In the genomic region with DNA sequence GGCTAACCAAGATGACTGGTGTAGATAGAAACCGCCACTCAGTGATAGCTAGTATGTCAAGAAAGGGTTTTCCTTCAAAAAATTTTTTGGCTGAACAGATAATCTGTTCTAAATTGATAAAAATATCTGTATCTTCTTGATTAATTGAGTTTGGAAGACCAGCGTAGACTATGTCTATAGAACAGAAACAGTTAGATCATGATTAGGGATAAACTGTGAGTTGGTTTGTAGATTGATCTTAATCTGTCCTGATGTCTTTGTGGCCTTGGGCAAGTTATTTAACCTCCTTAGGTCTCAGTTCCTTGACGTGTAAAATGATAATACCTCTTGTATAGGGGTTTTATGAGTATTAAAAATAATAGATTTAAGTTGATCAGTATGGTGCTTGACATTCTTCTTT, we compare ENCODE assay signal across 16 cellular contexts. TPM values are rescaled to one million over a fixed set of nuclear protein-coding genes. Genes with fewer than 3 reads are reported as not detected.
DNase-seq lines count a peak whose midpoint lies in the region; ATAC-seq, FAIRE-seq and TF ChIP-seq lines count a peak whose summit lies in the region.
"Had no signal": no experiment of that assay in that cellular context is flagged by ENCODE, and none has a peak within 500 bp of the region (broad histone marks: within the 10 kb centered on the region; RNA-seq: fewer than 3 reads in every experiment).

No MANE protein-coding gene starts in this region.

- H3K36me3 ChIP-seq in astrocyte (ENCODE audit: insufficient read depth, low read length) (peaks cover 70% of the 10 kb centered on the region), neutrophil (peaks cover 73% of the 10 kb centered on the region)

- H3K4me3 Mint-ChIP-seq in Calu3 (ENCODE audit: low read depth, unreplicated experiment) (peak overlapping the region; percentile 75), astrocyte (ENCODE audit: unreplicated experiment) (no peak overlapping the region)
- H3K4me3 Mint-ChIP-seq: B cell, neural progenitor cell had no signal

- DNase-seq in Calu3: no peak
- DNase-seq in astrocyte (ENCODE audit: low read depth): no peak
- DNase-seq in KG1 (lab: John Stamatoyannopoulos, UW): no peak
- DNase-seq in NCI-H2196 (lab: John Stamatoyannopoulos, UW; ENCODE audit: unreplicated experiment): no peak
- DNase-seq: hypothalamus, NCI-H187 treated with DMSO at 0.1 percent for 48 hours, NCI-H510A treated with DMSO at 0.1 percent for 48 hours, Peyer's patch, testis had no signal

- H3K9me3 ChIP-seq in astrocyte (ENCODE audit: insufficient read depth, low read depth, low read length) (no peaks in the 10 kb centered on the region), neutrophil (no peaks in the 10 kb centered on the region)
- H3K9me3 ChIP-seq: Peyer's patch, testis had no signal

- H2AFZ ChIP-seq in astrocyte (ENCODE audit: low read depth, low read length): no peak overlapping the region
- H2AFZ ChIP-seq: neural progenitor cell had no signal

- H3K27ac ChIP-seq in 22Rv1 (peak overlapping the region; percentile 97), astrocyte (ENCODE audit: low read depth, low read length) (no peak overlapping the region), neutrophil (peak overlapping the region; percentile 24)
- H3K27ac ChIP-seq: neural progenitor cell, testis had no signal

- BruUV-seq in Calu3 (replicated peaks; lab: Mats Ljungman, UMichigan): no TSS peak

- CTCF ChIA-PET in Calu3 (lab: Charles Lee): no interaction called here

- H3K4me1 ChIP-seq in astrocyte (ENCODE audit: insufficient read depth, low read length) (peaks cover 14% of the 10 kb centered on the region), neutrophil (ENCODE audit: control insufficient read depth in 1 of 2, insufficient read depth in 1 of 2, low read depth in 1 of 2, low read length in 1 of 2) (peaks cover 34 to 38% of the 10 kb centered on the region in 2 experiments)
- H3K4me1 ChIP-seq: testis had no signal

- H3K27ac Mint-ChIP-seq in Calu3 (ENCODE audit: unreplicated experiment): peak overlapping the region; percentile 92
- no peak overlapping the region for H3K27ac Mint-ChIP-seq in astrocyte (ENCODE audit: unreplicated experiment)
- H3K27ac Mint-ChIP-seq: neural progenitor cell had no signal

- no peak overlapping the region for H3K4me3 ChIP-seq in astrocyte (ENCODE audit: insufficient read depth, low read depth, low read length)
- H3K4me3 ChIP-seq in neutrophil (ENCODE audit: low read depth in 1 of 2, low read length in 1 of 2): no peak overlapping the region
- H3K4me3 ChIP-seq: neural progenitor cell, testis had no signal

- intact Hi-C loops in Calu3 (cut with micrococcal nuclease; ENCODE audit: unreplicated experiment): no loop called here

- H3K9ac ChIP-seq in astrocyte (ENCODE audit: low read length): no peak overlapping the region
- H3K9ac ChIP-seq: neural progenitor cell had no signal

- ATAC-seq in HG03378 (IDR thresholded peaks at IDR 0.05; ENCODE audit: unreplicated experiment) (no peak), GM18519 (IDR thresholded peaks at IDR 0.05; ENCODE audit: low FRiP score, unreplicated experiment) (no peak)
- ATAC-seq: sciatic nerve had no signal

- H3K4me1 Mint-ChIP-seq in Calu3 (ENCODE audit: low read depth, unreplicated experiment) (peaks cover 45% of the 10 kb centered on the region), astrocyte (ENCODE audit: low read depth, unreplicated experiment) (peaks cover 27% of the 10 kb centered on the region)

- no peak for FAIRE-seq in astrocyte (lab: Jason Lieb, UNC)

- peak overlapping the region; percentile 41 for H3K4me2 ChIP-seq in astrocyte (ENCODE audit: low read length)
- H3K4me2 ChIP-seq: neural progenitor cell had no signal

- H3K27me3 ChIP-seq in astrocyte (ENCODE audit: insufficient read depth, low read length) (no peaks in the 10 kb centered on the region), neutrophil (no peaks in the 10 kb centered on the region)
- H3K27me3 ChIP-seq: neural progenitor cell, Peyer's patch, testis had no signal

- H3K27me3 Mint-ChIP-seq in Calu3 (ENCODE audit: unreplicated experiment) (no peaks in the 10 kb centered on the region), astrocyte (ENCODE audit: low read depth, unreplicated experiment) (no peaks in the 10 kb centered on the region)
- H3K27me3 Mint-ChIP-seq: B cell had no signal

- peaks cover 100% of the 10 kb centered on the region for H3K36me3 Mint-ChIP-seq in Calu3 (ENCODE audit: insufficient read depth, unreplicated experiment)
- H3K36me3 Mint-ChIP-seq in astrocyte (ENCODE audit: low read depth, unreplicated experiment): peaks cover 46% of the 10 kb centered on the region

- TF ChIP-seq CTCF in 22Rv1 (IDR thresholded peaks at IDR 0.05) (no peak), Calu3 (IDR thresholded peaks at IDR 0.05; ENCODE audit: unreplicated experiment) (no peak), astrocyte (IDR thresholded peaks at IDR 0.05; ENCODE audit: insufficient read depth, low read depth, low read length) (no peak), neutrophil (IDR thresholded peaks at IDR 0.05) (no peak)

- H3K79me2 ChIP-seq in astrocyte (ENCODE audit: insufficient read depth, low read length): peaks cover 61% of the 10 kb centered on the region

- H4K20me1 ChIP-seq in astrocyte (ENCODE audit: insufficient read depth, low read length): peaks cover 79% of the 10 kb centered on the region

- H3K9me3 Mint-ChIP-seq in Calu3 (ENCODE audit: low read depth, unreplicated experiment): no peaks in the 10 kb centered on the region
- no peaks in the 10 kb centered on the region for H3K9me3 Mint-ChIP-seq in astrocyte (ENCODE audit: unreplicated experiment)
- H3K9me3 Mint-ChIP-seq: neural progenitor cell had no signal

RNA-seq across cellular contexts. Expression of a gene that starts 4.7 kb away (rescaled TPM):
- total RNA-seq in Calu3 (2022) (217 and 227 TPM in 2 replicates), astrocyte (30.6 and 39.6 TPM in 2 replicates)
